ENCODE assay signal across 8 cellular contexts in genomic region chr6:26123675-26124549, GRCh38. TPM values are rescaled to one million over a fixed set of nuclear protein-coding genes. Genes with fewer than 3 reads are reported as not detected.
DNase-seq lines count a peak whose midpoint lies in the region; ATAC-seq, FAIRE-seq and TF ChIP-seq lines count a peak whose summit lies in the region.

No MANE protein-coding gene starts in this region.

- H3K36me3 Mint-ChIP-seq in type B pancreatic cell, result peaks cover 14% of the 10 kb centered on the region

- FAIRE-seq in GM12891 (lab: Jason Lieb, UNC) (peak; percentile 92), pancreas (lab: Jason Lieb, UNC) (peak; percentile 97)

- H3K4me3 ChIP-seq in cardiac muscle cell (peak overlapping the region; percentile 67), pancreas (peak overlapping the region; percentile 49 to 88 (median 68))

- H3K4me3 Mint-ChIP-seq in type B pancreatic cell, result peak overlapping the region; percentile 95

- intact Hi-C loops in pancreas (cut with DNase I), result loop anchor here in 2 of 3 donors (2.0 to 5.0 kb wide), 2 partner anchors 33 kb away; a partner anchor contains a TSS

- peaks cover 7% of the 10 kb centered on the region for H3K4me1 ChIP-seq in cardiac muscle cell (ENCODE audit: low read depth)
- H3K4me1 ChIP-seq in pancreas, result peaks cover 0 to 28% (median 16%) of the 10 kb centered on the region in 3 donors

- peaks cover 22% of the 10 kb centered on the region for H3K4me1 Mint-ChIP-seq in type B pancreatic cell (ENCODE audit: unreplicated experiment)

- H3K9me3 ChIP-seq in cardiac muscle cell (ENCODE audit: low read depth) (no peaks in the 10 kb centered on the region), pancreas (no peaks in the 10 kb centered on the region)

- H3K27ac ChIP-seq in adipose tissue (ENCODE audit: low read depth, low read length) (peak overlapping the region; percentile 77), cardiac muscle cell (peak overlapping the region; percentile 91), pancreas (peak overlapping the region; percentile 83 to 98 (median 96))

- TF ChIP-seq CTCF in cardiac muscle cell (IDR thresholded peaks at IDR 0.05; ENCODE audit: low read depth, low read length) (no peak), pancreas (IDR thresholded peaks at IDR 0.05) (no peak), type B pancreatic cell (conservative IDR thresholded peaks at IDR 0.05) (no peak)

- peak overlapping the region; percentile 98 for H3K27ac Mint-ChIP-seq in type B pancreatic cell

- H3K27me3 ChIP-seq in cardiac muscle cell (no peaks in the 10 kb centered on the region), pancreas (no peaks in the 10 kb centered on the region)

- ATAC-seq in HG02798 (IDR thresholded peaks at IDR 0.05; ENCODE audit: poor library complexity, unreplicated experiment) (peak; percentile 81), pancreas (peak; percentile 77 to 87 (median 83))

- H3K27me3 Mint-ChIP-seq in type B pancreatic cell, result no peaks in the 10 kb centered on the region

- peak; percentile 96 for TF ChIP-seq POLR2A in GM12891 (IDR thresholded peaks at IDR 0.05; ENCODE audit: low read depth, low read length)

- no peaks in the 10 kb centered on the region for H3K9me3 Mint-ChIP-seq in type B pancreatic cell

- peak; percentile 56 for DNase-seq in GM12891 (ENCODE audit: insufficient read length, low spot score)
- DNase-seq in NCI-H1417 treated with DMSO at 0.1 percent for 48 hours (lab: John Stamatoyannopoulos, UW), result peak; percentile 97
- DNase-seq in SW 1271 (lab: John Stamatoyannopoulos, UW), result peak; percentile 98 to 100
- DNase-seq in cardiac muscle cell (ENCODE audit: low read depth in 1 of 2, low spot score in 1 of 2), result peak; percentile 96 to 99
- peak; percentile 79 to 92 (median 86) for DNase-seq in pancreas
- peak; percentile 79 for DNase-seq in type B pancreatic cell (ENCODE audit: extremely low spot score, unreplicated experiment)

- H3K36me3 ChIP-seq in cardiac muscle cell (peaks cover 11% of the 10 kb centered on the region), pancreas (no peaks in the 10 kb centered on the region)

- 0% methylated on average over 54 of the region's 54 CpGs for WGBS in adipose tissue, 3 donors
- WGBS in pancreas, 2 donors, result 0% methylated on average over 54 of the region's 54 CpGs

TF ChIP-seq in GM12891, 5 proteins besides CTCF, POLR2A, EP300 and RAD21:
- TF ChIP-seq TAF1 (IDR thresholded peaks at IDR 0.05; ENCODE audit: low read depth, low read length), result peak; percentile 86
- TF ChIP-seq POLR2AphosphoS5 (IDR thresholded peaks at IDR 0.05; ENCODE audit: low read depth, low read length), result peak; percentile 98
- peak; percentile 100 for TF ChIP-seq POU2F2 (IDR thresholded peaks at IDR 0.05; ENCODE audit: low read depth, low read length)
- no peak for TF ChIP-seq PAX5 (IDR thresholded peaks at IDR 0.05; ENCODE audit: insufficient read depth, low read length, severe bottlenecking)
- no peak for TF ChIP-seq SPI1 (IDR thresholded peaks at IDR 0.05; ENCODE audit: low read depth, low read length)
TF ChIP-seq in GM12891: peak in this region for 3.

RNA-seq across cellular contexts. Expression of gene HFE, which starts 36.7 kb away (rescaled TPM):
- 0.98 TPM for polyA plus RNA-seq in GM12891 (2012; ENCODE audit: low read depth, missing spikeins)
- polyA plus RNA-seq in adipose tissue (1 to 10 TPM; 2.6 to 6.1 (median 3.3) TPM), cardiac muscle cell (0.28 and 1.3 TPM in 2 replicates), pancreas (1 to 10 TPM; 3.4 to 3.9 TPM)
- total RNA-seq in cardiac muscle cell (0.66 and 0.99 TPM in 2 replicates), pancreas (10 to 100 TPM in 1 of 6 donors, 1 to 10 TPM in 5; 3.1 to 10.2 (median 3.8) TPM), type B pancreatic cell (ENCODE audit: low replicate concordance) (2.2 and 2.6 TPM in 2 replicates)

Comparison
In these comparisons a context has a peak if more than half of its experiments do, and no peak if none do; other contexts are left out.
1. Peak in every context shown above with its lines: DNase-seq, ATAC-seq, H3K4me3 ChIP-seq and H3K27ac ChIP-seq.